1 cellular context compared by ENCODE assay signal in genomic region chr3:163951397-163951987, GRCh38.
TF ChIP-seq lines count a peak whose summit lies in the region.

No MANE protein-coding gene starts in this region.

TF ChIP-seq in WTC11, 78 proteins besides CTCF, POLR2A, EP300 and RAD21 (continued from another document):
- TF ChIP-seq E2F1 (CRISPR knock-in tag; IDR thresholded peaks at IDR 0.05) (no peak), ATF2 (CRISPR knock-in tag; IDR thresholded peaks at IDR 0.05; ENCODE audit: borderline replicate concordance, low read depth) (no peak), JUN (CRISPR knock-in tag; IDR thresholded peaks at IDR 0.05) (no peak)
